In the genomic region with DNA sequence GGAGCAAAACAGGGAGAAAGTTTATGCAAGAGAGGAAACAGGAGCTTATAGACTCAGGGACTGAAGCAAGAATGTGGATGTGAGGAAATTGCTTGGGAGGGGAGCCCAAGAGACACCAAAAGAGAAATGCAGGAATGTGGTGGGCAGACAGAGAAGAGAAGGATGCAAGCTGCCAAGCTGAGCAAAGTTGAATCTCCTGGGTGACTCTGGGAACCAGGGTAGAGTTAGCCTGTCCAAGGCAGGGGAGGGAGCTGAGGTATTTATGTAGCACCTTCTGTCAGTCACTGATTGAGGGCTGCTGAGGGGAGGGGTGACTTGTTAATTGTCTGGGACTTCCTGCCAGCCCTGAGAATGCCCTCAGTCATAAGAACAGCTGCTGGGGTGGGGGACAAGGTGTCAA, we compare ENCODE assay signal across 16 cellular contexts.
"Had no signal": no experiment of that assay in that cellular context is flagged by ENCODE, and none has a peak within 500 bp of the region (broad histone marks: within the 10 kb centered on the region; RNA-seq: fewer than 3 reads in every experiment).

No MANE protein-coding gene starts in this region.

- H3K9ac ChIP-seq: neural progenitor cell, parathyroid adenoma had no signal

- H3K27ac ChIP-seq: dorsolateral prefrontal cortex, esophagus muscularis mucosa, foreskin keratinocyte, neural progenitor cell, parathyroid adenoma, skin epidermis, tibial nerve had no signal

- H3K4me1 Mint-ChIP-seq: activated B cell treated with CpG ODN at 0.5 μM for 24 hours; activated CD4-positive, alpha-beta T cell treated with anti-CD3 and anti-CD28 coated beads, Interleukin-2, amount 10 ng/mL, durations not matched to agents 24 days and 14 days; stimulated activated memory B cell treated with anti-CD40 and anti-IgM and Interleukin-4, amounts not matched to agents 10 μg/mL and 1 μg/mL and 100 μg/mL, for 72 hours had no signal

- H3K9me3 ChIP-seq: esophagus muscularis mucosa, tibial nerve had no signal

- H3K4me3 Mint-ChIP-seq: activated B cell treated with CpG ODN at 0.5 μM for 24 hours; activated CD4-positive, alpha-beta T cell treated with anti-CD3 and anti-CD28 coated beads, Interleukin-2, amount 10 ng/mL, durations not matched to agents 24 days and 14 days; activated naive CD4-positive, alpha-beta T cell treated with anti-CD3 and anti-CD28 coated beads, Interleukin-2, amount 10 ng/mL, durations not matched to agents 7 days and 5 days; neural progenitor cell; stimulated activated memory B cell treated with anti-CD40 and anti-IgM and Interleukin-4, amounts not matched to agents 10 μg/mL and 1 μg/mL and 100 μg/mL, for 72 hours had no signal

- H3K4me1 ChIP-seq: foreskin keratinocyte, parathyroid adenoma, tibial nerve had no signal

- H3K4me2 ChIP-seq: neural progenitor cell had no signal

- DNase-seq: activated B cell treated with CpG ODN at 0.5 μM for 24 hours; activated CD4-positive, alpha-beta T cell treated with anti-CD3 and anti-CD28 coated beads, Interleukin-2, amount 10 ng/mL, durations not matched to agents 24 days and 14 days; activated naive CD4-positive, alpha-beta T cell treated with anti-CD3 and anti-CD28 coated beads, Interleukin-2, amount 10 ng/mL, durations not matched to agents 7 days and 5 days; activated T-cell treated with anti-CD3 and anti-CD28 coated beads for 4 hours; amygdala; dorsolateral prefrontal cortex; foreskin keratinocyte; head of caudate nucleus had no signal

- H3K27me3 Mint-ChIP-seq: activated B cell treated with CpG ODN at 0.5 μM for 24 hours; activated naive CD4-positive, alpha-beta T cell treated with anti-CD3 and anti-CD28 coated beads, Interleukin-2, amount 10 ng/mL, durations not matched to agents 7 days and 5 days; stimulated activated memory B cell treated with anti-CD40 and anti-IgM and Interleukin-4, amounts not matched to agents 10 μg/mL and 1 μg/mL and 100 μg/mL, for 72 hours had no signal

- H3K27ac Mint-ChIP-seq: activated B cell treated with CpG ODN at 0.5 μM for 24 hours; activated CD4-positive, alpha-beta T cell treated with anti-CD3 and anti-CD28 coated beads, Interleukin-2, amount 10 ng/mL, durations not matched to agents 24 days and 14 days; activated naive CD4-positive, alpha-beta T cell treated with anti-CD3 and anti-CD28 coated beads, Interleukin-2, amount 10 ng/mL, durations not matched to agents 7 days and 5 days; activated T-helper 2 cell treated with anti-CD3 and anti-CD28 coated beads, Interferon-gamma antibody, Interleukin-2, Interleukin-4, amounts not matched to agents 10 μg/mL and 5 μg/mL and 100 μg/mL, durations not matched to agents 14 hours and 24 hours and 36 hours; neural progenitor cell; stimulated activated memory B cell treated with anti-CD40 and anti-IgM and Interleukin-4, amounts not matched to agents 10 μg/mL and 1 μg/mL and 100 μg/mL, for 72 hours had no signal

- H3K36me3 ChIP-seq: esophagus muscularis mucosa, neural progenitor cell, tibial nerve had no signal

- H3K9me3 Mint-ChIP-seq: activated B cell treated with CpG ODN at 0.5 μM for 24 hours; activated CD4-positive, alpha-beta T cell treated with anti-CD3 and anti-CD28 coated beads, Interleukin-2, amount 10 ng/mL, durations not matched to agents 24 days and 14 days; activated naive CD4-positive, alpha-beta T cell treated with anti-CD3 and anti-CD28 coated beads, Interleukin-2, amount 10 ng/mL, durations not matched to agents 7 days and 5 days; activated T-helper 2 cell treated with anti-CD3 and anti-CD28 coated beads, Interferon-gamma antibody, Interleukin-2, Interleukin-4, amounts not matched to agents 10 μg/mL and 5 μg/mL and 100 μg/mL, durations not matched to agents 14 hours and 24 hours and 36 hours; stimulated activated memory B cell treated with anti-CD40 and anti-IgM and Interleukin-4, amounts not matched to agents 10 μg/mL and 1 μg/mL and 100 μg/mL, for 72 hours had no signal

- ATAC-seq: foreskin keratinocyte; SK-N-SH treated with all-trans-retinoic acid at 6 μM for 48 hours; stimulated activated memory B cell treated with anti-CD40 and anti-IgM and Interleukin-4, amounts not matched to agents 10 μg/mL and 1 μg/mL and 100 μg/mL, for 72 hours had no signal

- H3K36me3 Mint-ChIP-seq: activated naive CD4-positive, alpha-beta T cell treated with anti-CD3 and anti-CD28 coated beads, Interleukin-2, amount 10 ng/mL, durations not matched to agents 7 days and 5 days; neural progenitor cell; stimulated activated memory B cell treated with anti-CD40 and anti-IgM and Interleukin-4, amounts not matched to agents 10 μg/mL and 1 μg/mL and 100 μg/mL, for 72 hours had no signal

- H2AFZ ChIP-seq: neural progenitor cell, parathyroid adenoma had no signal

- H3K79me2 ChIP-seq: parathyroid adenoma had no signal

- H3K4me3 ChIP-seq: dorsolateral prefrontal cortex, esophagus muscularis mucosa, neural progenitor cell, skin epidermis, tibial nerve had no signal

- H3K27me3 ChIP-seq: dorsolateral prefrontal cortex, esophagus muscularis mucosa, foreskin keratinocyte, neural progenitor cell, tibial nerve had no signal
